In the genomic region with DNA sequence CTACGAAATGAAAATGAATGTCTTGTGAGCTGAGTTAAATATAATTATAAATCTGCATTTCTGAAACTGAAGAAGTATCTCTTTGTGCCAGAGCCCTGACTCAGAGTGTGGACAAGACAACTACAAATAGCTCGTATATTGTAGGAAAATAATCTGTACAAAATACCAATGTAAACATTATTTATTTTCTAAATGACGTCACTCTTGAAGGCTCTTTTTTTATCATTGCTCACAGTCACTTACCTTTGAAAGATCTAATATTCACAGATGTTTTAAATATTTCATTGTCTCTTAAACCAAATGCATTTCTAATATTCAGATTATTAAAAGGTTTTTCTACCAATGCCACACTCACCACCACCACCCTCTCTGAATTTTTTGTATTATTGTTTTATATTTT, we compare ENCODE assay signal across 26 cellular contexts.
"Had no signal": no experiment of that assay in that cellular context is flagged by ENCODE, and none has a peak within 500 bp of the region (broad histone marks: within the 10 kb centered on the region; RNA-seq: fewer than 3 reads in every experiment).

No MANE protein-coding gene starts in this region.

- H3K27ac ChIP-seq: colonic mucosa, epithelial cell of prostate, esophagus squamous epithelium, foreskin keratinocyte, gastrocnemius medialis, heart right ventricle, left lung, lower lobe of right lung had no signal

- H3K4me1 ChIP-seq: colonic mucosa, esophagus squamous epithelium, foreskin keratinocyte, gastrocnemius medialis, heart right ventricle, left lung, lower lobe of right lung had no signal

- DNase-seq: colonic mucosa; cortex of kidney; effector CD8-positive, alpha-beta T cell; effector memory CD8-positive, alpha-beta T cell; endodermal cell; erythroblast; esophagus squamous epithelium; foreskin keratinocyte; gastrocnemius medialis; glutamatergic neuron; head of caudate nucleus; heart right ventricle; hippocampal formation; left cardiac atrium; left lung; left ventricle myocardium superior; lower lobe of right lung; mesenchymal stem cell; mucosa of descending colon; naive B cell; naive thymus-derived CD8-positive, alpha-beta T cell had no signal

- FAIRE-seq: endometrium, islet of Langerhans, keratinocyte had no signal

- ATAC-seq: effector memory CD8-positive, alpha-beta T cell; esophagus mucosa; foreskin keratinocyte; gastrocnemius medialis; heart right ventricle; left cardiac atrium; left lung; left ventricle myocardium superior; lower lobe of right lung; mucosa of descending colon; naive thymus-derived CD8-positive, alpha-beta T cell had no signal

- H3K27me3 ChIP-seq: colonic mucosa, esophagus squamous epithelium, foreskin keratinocyte, gastrocnemius medialis, heart right ventricle, left lung had no signal

- H3K36me3 ChIP-seq: colonic mucosa, esophagus squamous epithelium, gastrocnemius medialis, heart right ventricle, left lung, lower lobe of right lung had no signal

- H3K9me3 ChIP-seq: colonic mucosa, esophagus squamous epithelium, gastrocnemius medialis, heart right ventricle, left lung, lower lobe of right lung, mucosa of descending colon had no signal

- H3K4me3 ChIP-seq: colonic mucosa, esophagus squamous epithelium, gastrocnemius medialis, heart right ventricle, left lung, lower lobe of right lung, mucosa of descending colon had no signal
